1 cellular context compared by ENCODE assay signal in the genomic region with DNA sequence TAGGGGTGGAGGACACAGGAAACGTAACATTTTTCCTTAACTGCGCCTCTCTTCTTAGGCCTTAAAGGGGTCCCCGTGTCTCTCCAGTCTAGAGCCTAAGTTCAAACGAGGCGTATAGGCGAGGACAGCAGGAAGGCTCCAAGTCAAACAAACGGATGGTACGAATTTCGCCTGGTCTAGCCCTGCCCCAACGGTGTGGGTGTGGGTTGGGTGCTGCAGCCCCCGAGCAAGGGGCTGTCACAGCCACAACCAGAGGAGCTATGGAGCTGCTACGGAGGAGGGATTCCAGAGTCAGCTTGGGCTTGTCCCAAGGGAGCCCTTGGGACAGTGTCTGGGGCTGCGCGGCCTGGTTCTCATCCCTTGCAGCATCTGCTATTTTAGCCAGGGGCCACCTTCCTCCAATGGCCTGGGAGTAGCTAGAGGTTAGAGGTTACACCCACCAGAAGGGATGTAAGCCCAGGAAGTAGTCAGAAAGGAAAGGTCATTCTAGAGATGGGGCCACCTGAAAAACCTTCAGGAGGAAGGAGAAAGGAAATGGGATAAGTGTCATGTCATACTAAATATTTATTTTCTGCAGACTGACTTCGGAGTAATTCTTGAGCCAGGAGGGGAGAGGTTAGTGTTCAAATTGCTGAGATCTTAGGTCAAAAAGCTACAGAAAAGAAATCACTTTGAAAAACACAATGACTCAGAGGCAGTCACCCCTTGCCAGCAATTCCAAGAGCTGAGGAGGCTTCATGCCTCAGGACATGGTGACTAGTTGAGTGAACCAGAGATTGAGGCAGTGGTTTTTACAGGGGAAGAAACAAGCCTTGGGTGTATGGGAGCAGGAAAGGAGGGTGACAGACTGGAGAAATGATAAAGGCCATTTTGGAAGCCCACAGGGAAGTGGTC.
TF ChIP-seq lines count a peak whose summit lies in the region.

No MANE protein-coding gene starts in this region.

TF ChIP-seq in endothelial cell of umbilical vein, 7 proteins besides CTCF, POLR2A, EP300 and RAD21:
- TF ChIP-seq EZH2 (IDR thresholded peaks at IDR 0.05; ENCODE audit: borderline replicate concordance, low read depth, low read length, severe bottlenecking) (no peak), FOS (IDR thresholded peaks at IDR 0.05; ENCODE audit: borderline replicate concordance, insufficient read depth, low read length) (peak; percentile 62), JUN (IDR thresholded peaks at IDR 0.05; ENCODE audit: borderline replicate concordance, insufficient read depth, insufficient read length, low read depth) (peak; percentile 16)
